ENCODE assay signal across 8 cellular contexts in the genomic region with DNA sequence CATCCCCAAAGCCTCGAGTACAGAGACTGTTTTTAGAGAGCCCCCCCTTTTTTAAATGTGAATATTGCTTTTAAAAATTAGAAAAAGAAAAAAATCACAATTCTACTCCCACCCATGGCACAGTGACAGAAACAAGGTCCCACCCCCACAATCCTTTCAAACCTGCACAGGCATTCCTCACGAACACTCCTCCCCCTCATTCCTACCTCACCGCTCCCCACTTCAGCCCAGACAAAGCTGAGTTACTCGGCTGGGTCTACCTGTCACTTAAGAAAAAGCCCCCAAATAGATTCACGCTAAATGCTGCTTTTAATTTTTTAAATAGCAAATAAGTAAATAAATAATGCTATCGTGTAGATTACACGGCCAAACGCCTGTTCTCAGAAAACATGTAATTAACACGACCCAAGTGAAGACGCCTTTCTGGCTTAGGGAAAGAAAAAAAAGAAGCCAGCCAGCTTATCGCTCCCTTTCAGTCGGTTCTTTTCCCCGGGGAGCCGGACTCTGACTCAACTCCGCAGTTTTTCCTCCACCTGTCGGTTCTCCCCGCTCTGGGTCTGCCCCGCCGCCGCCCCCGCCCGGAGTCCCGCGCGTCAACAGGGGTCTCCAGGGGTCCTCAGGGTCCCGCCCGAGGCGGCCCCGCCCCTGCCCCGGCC. TPM values are rescaled to one million over a fixed set of nuclear protein-coding genes. Genes with fewer than 3 reads are reported as not detected.
DNase-seq lines count a peak whose midpoint lies in the region; FAIRE-seq and TF ChIP-seq lines count a peak whose summit lies in the region.

No MANE protein-coding gene starts in this region.

- H3K4me2 ChIP-seq in H9 (ENCODE audit: insufficient read depth, insufficient read length, low read length), result peak overlapping the region; percentile 63

- no CpG with 5 or more reads among the region's 30 CpGs for WGBS in H9 (ENCODE audit: extremely low coverage, insufficient read length, low lambda C conversion rate)
- 2 to 5% (median 2%) methylated on average over 25 to 30 of the region's 30 CpGs for WGBS in ovary, 3 donors

- H3K4me1 ChIP-seq in H9 (ENCODE audit: insufficient read depth, low read length), result no peaks in the 10 kb centered on the region
- H3K4me1 ChIP-seq in ovary (ENCODE audit: insufficient read depth), result peaks cover 1% of the 10 kb centered on the region

- H3K79me1 ChIP-seq in H9 (ENCODE audit: insufficient read depth, low read depth, low read length, poor library complexity, severe bottlenecking), result no peaks in the 10 kb centered on the region

- no peaks in the 10 kb centered on the region; a peak in 1 of 7 replicates for H3K36me3 Mint-ChIP-seq in H9 (ENCODE audit: insufficient read depth in 1 of 3, low read depth in 3 of 3)

- H3K4me3 Mint-ChIP-seq in H9, result peak overlapping the region; percentile 67 to 90

- no peak overlapping the region for H3K18ac ChIP-seq in H9 (ENCODE audit: insufficient read length, low read depth, low read length)

- no peak overlapping the region for H2BK15ac ChIP-seq in H9 (ENCODE audit: low read depth, low read length)

- H3K27ac Mint-ChIP-seq in H9, result peak overlapping the region in 2 of 3 experiments; percentile 41 to 85; a peak in 2 of 7 replicates

- H3T11ph ChIP-seq in H9 (ENCODE audit: low read length), result no peak overlapping the region

- no peak overlapping the region for H2BK12ac ChIP-seq in H9 (ENCODE audit: insufficient read length, low read depth, low read length)

- no peaks in the 10 kb centered on the region for H3K27me3 ChIP-seq in H9 (ENCODE audit: insufficient read depth, low read length)
- no peaks in the 10 kb centered on the region for H3K27me3 ChIP-seq in ovary

- H4K91ac ChIP-seq in H9 (ENCODE audit: insufficient read length, low read depth, low read length), result no peak overlapping the region

- H3K23me2 ChIP-seq in H9 (ENCODE audit: insufficient read length, low read depth, low read length, poor library complexity, severe bottlenecking), result peaks cover 6% of the 10 kb centered on the region

- H3K4ac ChIP-seq in H9 (ENCODE audit: low read depth, low read length), result no peak overlapping the region

- no peak overlapping the region for H2BK5ac ChIP-seq in H9 (ENCODE audit: insufficient read length, low read length)

- H3K4me3 ChIP-seq in AG09309 (ENCODE audit: control insufficient read depth, low read depth, low read length), result peak overlapping the region; percentile 39
- H3K4me3 ChIP-seq in fibroblast of the aortic adventitia (ENCODE audit: low read depth, low read length), result peak overlapping the region; percentile 71
- H3K4me3 ChIP-seq in ovary, result peak overlapping the region; percentile 89

- no peak overlapping the region for H4K5ac ChIP-seq in H9 (ENCODE audit: insufficient read length, low read depth, low read length)

- no peaks in the 10 kb centered on the region for H3K9me3 Mint-ChIP-seq in H9

- H3K79me2 ChIP-seq in H9 (ENCODE audit: insufficient read depth, low read length), result no peaks in the 10 kb centered on the region

- peaks cover 16 to 19% of the 10 kb centered on the region in 2 experiments for H3K4me1 Mint-ChIP-seq in H9

- no peak overlapping the region for H2AK5ac ChIP-seq in H9 (ENCODE audit: insufficient read length, low read length)

- H4K8ac ChIP-seq in H9 (replicated peaks; ENCODE audit: insufficient read length, low read depth, low read length), result no peak overlapping the region

- H3K27ac ChIP-seq in H9 (ENCODE audit: insufficient read length, low read depth, low read length) (no peak overlapping the region), ovary (peak overlapping the region; percentile 80 to 81)

- H3K9ac ChIP-seq in H9 (ENCODE audit: extremely low read depth, insufficient read length, low read length), result peak overlapping the region; percentile 22

- peaks cover 38% of the 10 kb centered on the region for H3K27me3 Mint-ChIP-seq in H9 (ENCODE audit: low read depth)

- H3K9me3 ChIP-seq in H9 (ENCODE audit: control insufficient read depth, low read depth, low read length) (no peaks in the 10 kb centered on the region), ovary (no peaks in the 10 kb centered on the region)

- no peak overlapping the region for H3K56ac ChIP-seq in H9 (ENCODE audit: insufficient read length, low read depth, low read length)

- TF ChIP-seq POLR2A in ovary (IDR thresholded peaks at IDR 0.05), result no peak

- H2BK120ac ChIP-seq in H9 (ENCODE audit: low read depth, low read length, poor library complexity, severe bottlenecking), result no peak overlapping the region

- H2AFZ ChIP-seq in H9 (ENCODE audit: low read length), result no peak overlapping the region

- no peak overlapping the region for H3K23ac ChIP-seq in H9 (ENCODE audit: insufficient read length, low read depth, low read length)

- H3K14ac ChIP-seq in H9 (ENCODE audit: insufficient read depth, low read length), result no peak overlapping the region

- no peaks in the 10 kb centered on the region for H3K36me3 ChIP-seq in ovary

- H4K20me1 ChIP-seq in H9 (ENCODE audit: control insufficient read depth, insufficient read depth, insufficient read length), result no peaks in the 10 kb centered on the region

- TF ChIP-seq CTCF in AG09309 (IDR thresholded peaks at IDR 0.05; ENCODE audit: control insufficient read depth, insufficient read depth, low read depth, low read length, missing control alignments) (no peak), H9 (conservative IDR thresholded peaks at IDR 0.05) (no peak), fibroblast of the aortic adventitia (IDR thresholded peaks at IDR 0.05; ENCODE audit: insufficient read depth, low read length) (no peak), ovary (IDR thresholded peaks at IDR 0.05) (no peak), D721Med (IDR thresholded peaks at IDR 0.05; ENCODE audit: insufficient read depth, missing control alignments) (no peak)

- no peak for TF ChIP-seq EP300 in ovary (IDR thresholded peaks at IDR 0.05)

- DNase-seq in AG09309 (ENCODE audit: low read depth), result no peak
- DNase-seq in H9, result no peak
- peak; percentile 51 for DNase-seq in SW480 (ENCODE audit: low spot score)
- DNase-seq in fibroblast of the aortic adventitia (ENCODE audit: low read depth), result peak; percentile 30
- DNase-seq in ovary, result peak in 3 of 5 donors; percentile 69 to 73 (median 71)
- DNase-seq in NCI-H1694 treated with DMSO at 0.1 percent for 48 hours (lab: John Stamatoyannopoulos, UW), result no peak
- DNase-seq in NCI-H1930 (lab: John Stamatoyannopoulos, UW), result no peak
- no peak for DNase-seq in D721Med (ENCODE audit: insufficient read length, low spot score)

- no peak for FAIRE-seq in D721Med (lab: Jason Lieb, UNC)

- intact Hi-C loops in ovary (cut with DNase I), result loop anchor here in 1 of 4 donors (10.0 kb wide), 1 partner anchor 83 kb away; no protein-coding TSS in a partner anchor

- H2BK20ac ChIP-seq in H9 (ENCODE audit: low read depth, low read length, poor library complexity, severe bottlenecking), result no peak overlapping the region

RNA-seq across cellular contexts. Expression of gene MPP7, which starts 0.7 kb away (rescaled TPM):
- total RNA-seq in H9 (2021) (4.7 and 6.9 TPM in 2 replicates), fibroblast of the aortic adventitia (ENCODE audit: low replicate concordance) (1.4 and 2.7 TPM in 2 replicates), ovary (10 to 100 TPM in 3 of 7 donors, 1 to 10 TPM in 4; 2.2 to 13.3 (median 9.3) TPM)
- 1 to 10 TPM; 2.3 to 7.5 TPM for polyA plus RNA-seq in ovary

Comparison
In these comparisons a context has a peak if more than half of its experiments do, and no peak if none do; other contexts are left out.
1. DNase-seq: peak in SW480 (single experiment), fibroblast of the aortic adventitia (single experiment) and ovary (3 of 5); none in AG09309 (single experiment), H9 (single experiment), NCI-H1694 treated with DMSO at 0.1 percent for 48 hours (single experiment), NCI-H1930 (0 of 2) and D721Med (single experiment).
2. H3K4me3 ChIP-seq: peak in every context shown above with its lines; median percentile 89 in ovary; 71 in fibroblast of the aortic adventitia; 39 in AG09309.